ENCODE assay signal across 10 cellular contexts in the genomic region with DNA sequence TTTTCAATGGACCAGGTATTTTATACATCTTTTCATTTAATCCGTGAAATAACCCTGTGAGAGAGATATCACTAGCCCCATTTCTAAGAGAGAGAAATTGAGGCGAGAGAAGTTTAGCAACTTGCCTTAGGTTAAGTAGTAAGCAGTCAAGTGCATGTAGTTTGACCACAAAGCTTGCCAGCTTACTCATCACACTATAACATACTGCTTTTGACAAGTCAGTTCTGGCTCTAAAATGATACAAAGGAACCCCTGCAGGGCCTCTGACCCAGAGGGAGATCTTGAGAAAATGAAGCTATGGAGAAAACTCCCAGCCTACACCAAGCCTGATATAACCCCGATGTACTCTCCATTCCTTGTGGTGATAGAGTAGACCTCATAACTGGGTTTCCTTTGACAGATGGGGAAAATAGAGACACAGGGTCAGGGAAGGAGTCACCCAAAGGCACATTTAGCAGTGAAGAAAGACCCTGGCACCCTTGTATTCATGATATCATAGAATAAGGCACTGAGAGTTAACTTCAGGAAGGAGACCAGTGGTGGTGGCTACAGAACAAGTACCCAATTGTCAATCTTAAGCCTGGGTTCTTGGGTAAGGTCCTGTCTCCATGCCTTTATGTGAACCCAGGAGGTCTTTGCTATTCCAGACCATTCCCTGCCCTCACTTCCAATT.
DNase-seq lines count a peak whose midpoint lies in the region; ATAC-seq, FAIRE-seq and TF ChIP-seq lines count a peak whose summit lies in the region.
"Had no signal": no experiment of that assay in that cellular context is flagged by ENCODE, and none has a peak within 500 bp of the region (broad histone marks: within the 10 kb centered on the region; RNA-seq: fewer than 3 reads in every experiment).

No MANE protein-coding gene starts in this region.

- no TSS peak for BruUV-seq in mammary epithelial cell (replicated peaks; lab: Mats Ljungman, UMichigan)

- TF ChIP-seq CTCF in mammary epithelial cell (conservative IDR thresholded peaks at IDR 0.05 in 1 of 2, IDR thresholded peaks at IDR 0.05 in 1 of 2; ENCODE audit: extremely low read depth in 1 of 2, insufficient read depth in 1 of 2, low read depth in 1 of 2, low read length in 2 of 2) (no peak), D721Med (IDR thresholded peaks at IDR 0.05; ENCODE audit: insufficient read depth, missing control alignments) (no peak)

- H2AFZ ChIP-seq in mammary epithelial cell (ENCODE audit: low read depth, low read length) = no peak overlapping the region

- intact Hi-C loops in mammary epithelial cell (cut with micrococcal nuclease) = loop anchor here (5.0 kb wide), 1 partner anchor 35 kb away; no protein-coding TSS in a partner anchor

- dilution Hi-C loops in mammary epithelial cell (cut with HindIII; ENCODE audit: low sequenced_read_pairs) = no loop called here

- H3K36me3 ChIP-seq in mammary epithelial cell (ENCODE audit: insufficient read depth, low read length) = no peaks in the 10 kb centered on the region

- H3K4me1 ChIP-seq in mammary epithelial cell (ENCODE audit: insufficient read depth, low read length) = peaks cover 20% of the 10 kb centered on the region

- peak; percentile 82 for ATAC-seq in GM19025 (IDR thresholded peaks at IDR 0.05; ENCODE audit: low read depth, unreplicated experiment)

- FAIRE-seq in D721Med (lab: Jason Lieb, UNC) = no peak

- H3K4me2 ChIP-seq in mammary epithelial cell (ENCODE audit: insufficient read depth, low read depth, low read length) = no peak overlapping the region
- H3K4me2 ChIP-seq: smooth muscle cell had no signal

- in situ Hi-C loops in mammary epithelial cell (cut with MboI; ENCODE audit: low sequenced_read_pairs in 2 of 2) = loop anchor here in 1 of 2 donors (10.0 kb wide), 1 partner anchor 58 kb away; the partner anchor contains the start of gene MSN

- H3K27ac ChIP-seq in mammary epithelial cell (ENCODE audit: insufficient read depth, low read depth, low read length) = no peak overlapping the region
- H3K27ac ChIP-seq: SK-N-MC had no signal

- WGBS in mammary epithelial cell (ENCODE audit: low coverage, missing lambda C conversion rate) = 62% methylated on average over 3 of the region's 3 CpGs

- no peaks in the 10 kb centered on the region for H4K20me1 ChIP-seq in mammary epithelial cell (ENCODE audit: insufficient read depth, low read length)

- no peak overlapping the region for H3K4me3 ChIP-seq in mammary epithelial cell (replicated peaks in 1 of 3; ENCODE audit: insufficient read depth in 1 of 3, low read depth in 2 of 3, low read length in 3 of 3)
- H3K4me3 ChIP-seq: SK-N-MC, smooth muscle cell had no signal

- DNase-seq in EH (ENCODE audit: low read depth) (peak; percentile 61), M059J (ENCODE audit: low read depth) (peak; percentile 84), mammary epithelial cell (peak; percentile 71), D721Med (ENCODE audit: insufficient read length, low spot score) (no peak), NCI-H128 (lab: John Stamatoyannopoulos, UW; ENCODE audit: unreplicated experiment) (no peak), superior temporal gyrus (ENCODE audit: extremely low spot score) (no peak), NCI-H2227 (lab: John Stamatoyannopoulos, UW; ENCODE audit: unreplicated experiment) (no peak)

- H3K9me3 ChIP-seq in mammary epithelial cell (replicated peaks; ENCODE audit: insufficient read depth, low read length) = peaks cover 2% of the 10 kb centered on the region

- no peaks in the 10 kb centered on the region for H3K79me2 ChIP-seq in mammary epithelial cell (ENCODE audit: insufficient read depth, low read length)

- no peaks in the 10 kb centered on the region for H3K27me3 ChIP-seq in mammary epithelial cell (ENCODE audit: insufficient read depth, low read length)

- H3K9ac ChIP-seq in mammary epithelial cell (ENCODE audit: insufficient read depth, low read length) = no peak overlapping the region

- CTCF ChIA-PET in mammary epithelial cell (lab: Charles Lee; ENCODE audit: low non-redundant PET) = no interaction called here

Comparison
In these comparisons a context has a peak if more than half of its experiments do, and no peak if none do; other contexts are left out.
1. DNase-seq: peak in EH (single experiment), M059J (single experiment) and mammary epithelial cell (single experiment); none in D721Med (single experiment), NCI-H128 (single experiment), superior temporal gyrus (single experiment) and NCI-H2227 (single experiment).